In the genomic region with DNA sequence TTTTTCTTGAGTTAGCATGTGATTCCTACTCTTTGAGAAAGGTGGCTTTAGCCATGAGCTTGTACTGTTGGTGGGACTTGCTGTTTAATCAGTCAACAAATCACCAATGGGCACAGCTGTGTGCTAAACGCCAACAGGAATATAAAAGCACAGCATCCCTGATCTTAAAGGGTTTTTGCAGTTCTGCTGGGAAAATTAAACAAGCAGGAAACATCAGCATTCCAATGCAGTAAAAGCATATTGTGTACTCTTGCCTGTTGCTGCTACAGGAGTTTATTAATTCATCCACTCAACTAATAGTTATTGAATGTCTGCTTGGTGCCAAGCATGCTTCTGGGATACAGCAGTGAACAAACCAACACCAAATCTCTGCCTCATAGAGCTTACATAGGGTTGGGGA, we compare ENCODE assay signal across 14 cellular contexts. TPM values are rescaled to one million over a fixed set of nuclear protein-coding genes. Genes with fewer than 3 reads are reported as not detected.
DNase-seq lines count a peak whose midpoint lies in the region; ATAC-seq, FAIRE-seq and TF ChIP-seq lines count a peak whose summit lies in the region.
"Had no signal": no experiment of that assay in that cellular context is flagged by ENCODE, and none has a peak within 500 bp of the region (broad histone marks: within the 10 kb centered on the region; RNA-seq: fewer than 3 reads in every experiment).

No MANE protein-coding gene starts in this region.

- ATAC-seq in HG03025 (IDR thresholded peaks at IDR 0.05; ENCODE audit: low FRiP score, unreplicated experiment) = no peak

- intact Hi-C loops in stomach (cut with DNase I; ENCODE audit: low total_unique reads) = no loop called here

- peaks cover 4% of the 10 kb centered on the region for H3K27me3 Mint-ChIP-seq in brain
- H3K27me3 Mint-ChIP-seq: activated CD8-positive, alpha-beta T cell treated with anti-CD3 and anti-CD28 coated beads for 36 hours had no signal

- no peaks in the 10 kb centered on the region for H3K9me1 ChIP-seq in keratinocyte (ENCODE audit: control insufficient read depth, extremely low read depth, insufficient read depth, low read length)

- H3K9me3 ChIP-seq in HEK293 (ENCODE audit: control insufficient read depth, insufficient read depth, low read depth, low read length) (no peaks in the 10 kb centered on the region), keratinocyte (ENCODE audit: control insufficient read depth, low read depth, low read length) (no peaks in the 10 kb centered on the region), stomach (no peaks in the 10 kb centered on the region)
- H3K9me3 ChIP-seq: spleen had no signal

- POLR2A ChIA-PET in HEK293 (lab: Yijun Ruan, JAX) = interaction anchor here (0.9 to 2.3 kb wide), 4 partner anchors 9 to 27 kb away, joined by 4 to 24 read pairs (median 9); partner anchors contain the start of gene F2RL1

- TF ChIP-seq POLR2A in stomach (IDR thresholded peaks at IDR 0.05) = no peak

- no peaks in the 10 kb centered on the region for H4K20me1 ChIP-seq in keratinocyte (ENCODE audit: control insufficient read depth, extremely low read depth, insufficient read depth, low read length)

- TF ChIP-seq EP300 in stomach (IDR thresholded peaks at IDR 0.05) = no peak

- DNase-seq in keratinocyte (ENCODE audit: low read depth, low spot score) (no peak), stomach (no peak), amniotic stem cell (lab: John Stamatoyannopoulos, UW) (no peak), UCSD-AML1 (lab: John Stamatoyannopoulos, UW; ENCODE audit: unreplicated experiment) (no peak)
- no peak for DNase-seq in stimulated activated CD4-positive, alpha-beta T cell treated with anti-CD3 and anti-CD28 coated beads, Interleukin-2, amount 100 ng/mL, for 24 hours
- DNase-seq: activated naive CD4-positive, alpha-beta T cell treated with anti-CD3 and anti-CD28 coated beads, Interleukin-2, amount 50 U/mL, for 16 hours; effector CD4-positive, alpha-beta T cell; naive B cell; NCI-H146; spleen had no signal

- no peaks in the 10 kb centered on the region for H3K36me3 Mint-ChIP-seq in brain
- H3K36me3 Mint-ChIP-seq: naive B cell had no signal

- H3K4me1 ChIP-seq in HEK293 (ENCODE audit: control insufficient read depth, insufficient read depth, low read length) (peaks cover 19% of the 10 kb centered on the region), keratinocyte (ENCODE audit: control insufficient read depth, extremely low read depth, insufficient read depth, low read length) (peaks cover 33% of the 10 kb centered on the region), stomach (peaks cover 19 to 55% (median 34%) of the 10 kb centered on the region in 4 donors)

- H3K4me1 Mint-ChIP-seq in brain = peaks cover 41% of the 10 kb centered on the region
- H3K4me1 Mint-ChIP-seq: naive B cell had no signal

- H3K36me3 ChIP-seq in HEK293 (ENCODE audit: control insufficient read depth in 2 of 2, insufficient read depth in 1 of 2, low read length in 2 of 2) = no peaks in the 10 kb centered on the region
- H3K36me3 ChIP-seq in keratinocyte (ENCODE audit: control insufficient read depth in 2 of 2, extremely low read depth in 1 of 2, insufficient read depth in 2 of 2, low read length in 2 of 2) = no peaks in the 10 kb centered on the region
- no peaks in the 10 kb centered on the region for H3K36me3 ChIP-seq in stomach
- H3K36me3 ChIP-seq: spleen had no signal

- H3K4me3 Mint-ChIP-seq in brain = no peak overlapping the region
- H3K4me3 Mint-ChIP-seq: activated CD8-positive, alpha-beta T cell treated with anti-CD3 and anti-CD28 coated beads for 36 hours; naive B cell had no signal

- 55 to 77% (median 65%) methylated on average over 1 of the region's 1 CpG for whole genome bisulfite sequencing in stomach, 5 donors

- H3K27ac ChIP-seq in HEK293 (ENCODE audit: extremely low read depth, low read depth, low read length) (peak overlapping the region; percentile 79), keratinocyte (ENCODE audit: control insufficient read depth, insufficient read depth, low read length) (peak overlapping the region; percentile 96), stomach (peak overlapping the region in 4 of 5 donors; percentile 69 to 83 (median 77))

- H3K9me3 Mint-ChIP-seq in brain = peaks cover 0 to 3% (median 0%) of the 10 kb centered on the region in 5 experiments
- H3K9me3 Mint-ChIP-seq: activated CD8-positive, alpha-beta T cell treated with anti-CD3 and anti-CD28 coated beads for 36 hours had no signal

- dilution Hi-C loops in keratinocyte (cut with MboI; ENCODE audit: extremely low pct_ligation_motif_present, low sequenced_read_pairs) = no loop called here

- H3K4me2 ChIP-seq in keratinocyte (ENCODE audit: control insufficient read depth, extremely low read depth, insufficient read depth, low read depth, low read length) = peak overlapping the region; percentile 79

- TF ChIP-seq CTCF in HEK293 (tag by site-specific recombination; IDR thresholded peaks at IDR 0.05) (no peak), brain (conservative IDR thresholded peaks at IDR 0.05) (no peak), keratinocyte (optimal IDR thresholded peaks at IDR 0.05 in 1 of 3, IDR thresholded peaks at IDR 0.05 in 1 of 3, conservative IDR thresholded peaks at IDR 0.05 in 1 of 3; ENCODE audit: extremely low read depth in 1 of 3, insufficient read depth in 2 of 3, low read length in 3 of 3) (no peak), stomach (IDR thresholded peaks at IDR 0.05) (no peak)

- peak overlapping the region in 3 of 5 experiments; percentile 51 to 96 (median 96) for H3K27ac Mint-ChIP-seq in brain
- H3K27ac Mint-ChIP-seq: naive B cell had no signal

- H3K27me3 ChIP-seq in keratinocyte (ENCODE audit: control insufficient read depth, extremely low read depth, insufficient read depth, low read length) = no peaks in the 10 kb centered on the region
- no peaks in the 10 kb centered on the region for H3K27me3 ChIP-seq in stomach
- H3K27me3 ChIP-seq: spleen had no signal

- H3K4me3 ChIP-seq in HEK293 (ENCODE audit: low read depth, low read length) (no peak overlapping the region), keratinocyte (ENCODE audit: control insufficient read depth in 2 of 3, extremely low read depth in 1 of 3, insufficient read depth in 2 of 3, low read depth in 1 of 3, low read length in 3 of 3) (no peak overlapping the region), stomach (no peak overlapping the region)
- H3K4me3 ChIP-seq: spleen had no signal

- no peak for FAIRE-seq in keratinocyte (lab: Jason Lieb, UNC)

- peak overlapping the region; percentile 76 for H3K9ac ChIP-seq in keratinocyte (ENCODE audit: control insufficient read depth, extremely low read depth, insufficient read depth, low read length)

- no peaks in the 10 kb centered on the region for H3K79me2 ChIP-seq in keratinocyte (ENCODE audit: control insufficient read depth, insufficient read depth, low read length)

- H2AFZ ChIP-seq in keratinocyte (ENCODE audit: control insufficient read depth, low read length) = peak overlapping the region; percentile 19

- CTCF ChIA-PET in HEK293 (lab: Yijun Ruan, JAX) = interaction anchor here (0.6 to 1.5 kb wide), 3 partner anchors 9 to 211 kb away, joined by 3 to 4 read pairs (median 4); no protein-coding TSS in a partner anchor

TF ChIP-seq in HEK293, 187 proteins besides CTCF, POLR2A, EP300 and RAD21 (continues in another document):
- TF ChIP-seq ZNF324 (tag by site-specific recombination; IDR thresholded peaks at IDR 0.05) (no peak), ZNF501 (tag by site-specific recombination; IDR thresholded peaks at IDR 0.05) (no peak), IKZF3 (tag by site-specific recombination; IDR thresholded peaks at IDR 0.05) (no peak), ZNF792 (tag by site-specific recombination; IDR thresholded peaks at IDR 0.05) (no peak), YY1 (tag by site-specific recombination; IDR thresholded peaks at IDR 0.05) (no peak), ZSCAN30 (tag by site-specific recombination; IDR thresholded peaks at IDR 0.05) (no peak)
- TF ChIP-seq, protein P1, sequence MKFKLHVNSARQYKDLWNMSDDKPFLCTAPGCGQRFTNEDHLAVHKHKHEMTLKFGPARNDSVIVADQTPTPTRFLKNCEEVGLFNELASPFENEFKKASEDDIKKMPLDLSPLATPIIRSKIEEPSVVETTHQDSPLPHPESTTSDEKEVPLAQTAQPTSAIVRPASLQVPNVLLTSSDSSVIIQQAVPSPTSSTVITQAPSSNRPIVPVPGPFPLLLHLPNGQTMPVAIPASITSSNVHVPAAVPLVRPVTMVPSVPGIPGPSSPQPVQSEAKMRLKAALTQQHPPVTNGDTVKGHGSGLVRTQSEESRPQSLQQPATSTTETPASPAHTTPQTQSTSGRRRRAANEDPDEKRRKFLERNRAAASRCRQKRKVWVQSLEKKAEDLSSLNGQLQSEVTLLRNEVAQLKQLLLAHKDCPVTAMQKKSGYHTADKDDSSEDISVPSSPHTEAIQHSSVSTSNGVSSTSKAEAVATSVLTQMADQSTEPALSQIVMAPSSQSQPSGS (tag by site-specific recombination; IDR thresholded peaks at IDR 0.05; ENCODE audit: low read depth) = no peak

RNA-seq across cellular contexts. Expression of gene F2RL1, which starts 27.4 kb away (rescaled TPM):
- 0.42 TPM for polyA plus RNA-seq in brain (ENCODE audit: insufficient read depth, low read depth, low replicate concordance)
- polyA plus RNA-seq in keratinocyte = 131 to 197 TPM (median 182 TPM) in 3 replicates
- polyA plus RNA-seq in keratinocyte (2011; ENCODE audit: low read depth) = 54.0 TPM
- polyA plus RNA-seq in keratinocyte (2011; cell fraction: cytosol; rRNA removed) = 32.6 and 69.3 TPM in 2 replicates
- polyA plus RNA-seq in keratinocyte (2011; cell fraction: nucleus; rRNA removed) = 196 and 224 TPM in 2 replicates
- 66.0 and 89.2 TPM in 2 replicates for polyA plus RNA-seq in keratinocyte (2012; ENCODE audit: low replicate concordance)
- 109 to 247 TPM (median 242 TPM) in 3 replicates for polyA minus RNA-seq in keratinocyte
- 53.7 TPM for polyA minus RNA-seq in keratinocyte (2011; cell fraction: cytosol; rRNA and poly(A)+ RNA removed)
- polyA minus RNA-seq in keratinocyte (2011; cell fraction: nucleus; rRNA and poly(A)+ RNA removed) = 156 and 362 TPM in 2 replicates
- total RNA-seq in stomach = 10 to 100 TPM in 4 of 5 donors, 1 to 10 TPM in 1; 6.7 to 72.9 (median 36.1) TPM
- 10 to 100 TPM in 2 of 3 donors, 1 to 10 TPM in 1; 4.8 to 17.6 (median 12.4) TPM for polyA plus RNA-seq in stomach

RNA-seq across cellular contexts. Expression of gene S100Z, which starts 58.4 kb away (rescaled TPM):
- polyA plus RNA-seq in brain (ENCODE audit: insufficient read depth, low read depth, low replicate concordance) (not detected), keratinocyte (not detected in 3 replicates), stomach (under 1 TPM in 1 of 3 donors, not detected in 2; 0.08 TPM)
- polyA plus RNA-seq in keratinocyte (2011; ENCODE audit: low read depth) = not detected
- polyA plus RNA-seq in keratinocyte (2011; cell fraction: cytosol; rRNA removed) = not detected in 2 replicates
- not detected in 2 replicates for polyA plus RNA-seq in keratinocyte (2011; cell fraction: nucleus; rRNA removed)
- not detected in 2 replicates for polyA plus RNA-seq in keratinocyte (2012; ENCODE audit: low replicate concordance)
- polyA minus RNA-seq in keratinocyte = not detected in 3 replicates
- polyA minus RNA-seq in keratinocyte (2011; cell fraction: cytosol; rRNA and poly(A)+ RNA removed) = not detected
- polyA minus RNA-seq in keratinocyte (2011; cell fraction: nucleus; rRNA and poly(A)+ RNA removed) = not detected in 2 replicates
- total RNA-seq in stomach = under 1 TPM in 1 of 5 donors, not detected in 4; 0.89 TPM
